In the genomic region with DNA sequence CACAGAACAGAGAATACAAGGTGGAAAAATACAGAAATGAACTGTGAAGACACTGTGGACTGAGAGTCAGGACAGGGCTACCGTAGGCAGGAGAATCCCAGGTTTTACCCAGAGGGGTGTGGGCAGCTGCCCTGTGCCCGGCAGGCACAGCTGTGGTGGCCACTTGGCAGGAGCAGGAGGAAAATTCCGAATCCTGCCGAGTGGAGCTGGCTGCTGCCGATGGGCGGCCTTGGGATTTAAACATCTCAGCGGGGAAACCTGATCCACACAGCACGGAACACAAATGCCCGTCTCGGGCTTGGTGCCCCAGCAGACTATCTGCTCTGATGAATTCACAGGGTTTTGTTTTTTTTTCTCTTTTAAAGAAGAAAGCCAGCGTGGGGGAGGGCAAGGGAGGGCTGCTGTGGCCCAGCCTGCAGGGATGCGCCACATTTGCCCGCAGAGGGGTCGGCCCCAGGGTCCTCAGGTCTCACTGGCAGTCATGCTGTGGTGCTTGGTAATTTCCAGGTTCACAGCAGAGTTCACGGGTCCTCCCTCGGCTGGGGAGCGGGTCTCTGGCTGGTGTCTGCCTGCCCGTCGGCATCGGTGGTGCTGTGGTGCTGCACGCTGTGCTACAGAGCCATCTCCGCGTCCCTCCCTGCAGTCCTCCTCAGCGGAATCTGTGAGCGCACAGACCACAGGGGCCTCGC, we compare ENCODE assay signal across 12 cellular contexts. TPM values are rescaled to one million over a fixed set of nuclear protein-coding genes. Genes with fewer than 3 reads are reported as not detected.
DNase-seq lines count a peak whose midpoint lies in the region; ATAC-seq and TF ChIP-seq lines count a peak whose summit lies in the region.
"Had no signal": no experiment of that assay in that cellular context is flagged by ENCODE, and none has a peak within 500 bp of the region (broad histone marks: within the 10 kb centered on the region; RNA-seq: fewer than 3 reads in every experiment).

No MANE protein-coding gene starts in this region.

- 0 out of 2 replicates have a peak overlapping the region, but pooled peaks have one; percentile 60 for H3K27ac Mint-ChIP-seq in WTC11

- no peak for ATAC-seq in WTC11
- ATAC-seq in gastroesophageal sphincter = no peak
- no peak for ATAC-seq in GM18907 (IDR thresholded peaks at IDR 0.05; ENCODE audit: unreplicated experiment)
- ATAC-seq: A549 had no signal

- no peak overlapping the region for H3K4me3 Mint-ChIP-seq in WTC11

- no peak for TF ChIP-seq CTCF in WTC11 (IDR thresholded peaks at IDR 0.05)
- TF ChIP-seq CTCF in gastroesophageal sphincter (IDR thresholded peaks at IDR 0.05) = no peak
- TF ChIP-seq CTCF in spleen (IDR thresholded peaks at IDR 0.05 in 8 of 11, conservative IDR thresholded peaks at IDR 0.05 in 3 of 11) = no peak
- TF ChIP-seq CTCF in transverse colon (IDR thresholded peaks at IDR 0.05) = no peak

- H3K36me3 ChIP-seq in gastroesophageal sphincter = peaks cover 0 to 14% of the 10 kb centered on the region in 2 donors
- H3K36me3 ChIP-seq in spleen = peaks cover 0 to 43% (median 8%) of the 10 kb centered on the region in 6 donors
- H3K36me3 ChIP-seq in transverse colon = no peaks in the 10 kb centered on the region

- TF ChIP-seq POLR2A in gastroesophageal sphincter (IDR thresholded peaks at IDR 0.05) (no peak), spleen (IDR thresholded peaks at IDR 0.05) (no peak), transverse colon (IDR thresholded peaks at IDR 0.05) (no peak)

- peaks cover 6 to 92% (median 87%) of the 10 kb centered on the region in 3 donors for H3K4me1 ChIP-seq in gastroesophageal sphincter
- peaks cover 87 to 98% (median 89%) of the 10 kb centered on the region in 6 donors for H3K4me1 ChIP-seq in spleen
- peaks cover 59 to 71% (median 69%) of the 10 kb centered on the region in 4 donors for H3K4me1 ChIP-seq in transverse colon

- TF ChIP-seq EP300 in gastroesophageal sphincter (IDR thresholded peaks at IDR 0.05) (no peak), transverse colon (IDR thresholded peaks at IDR 0.05; ENCODE audit: low read depth) (no peak)

- no peaks in the 10 kb centered on the region; the same call in 1 of the 2 replicates for H3K36me3 Mint-ChIP-seq in WTC11

- in situ Hi-C loops in transverse colon (cut with MboI; ENCODE audit: low pct_ligation_motif_present in 1 of 4, low pct_unique_long_range_greater_than_20kb in 1 of 4, low sequenced_read_pairs in 3 of 4) = loop anchor here in 1 of 4 donors (25.0 kb wide), 1 partner anchor 109 kb away; no protein-coding TSS in a partner anchor

- H3K9me3 ChIP-seq in gastroesophageal sphincter = no peaks in the 10 kb centered on the region
- H3K9me3 ChIP-seq in spleen = no peaks in the 10 kb centered on the region
- H3K9me3 ChIP-seq in transverse colon = no peaks in the 10 kb centered on the region
- H3K9me3 ChIP-seq: A549 had no signal

- H3K27ac ChIP-seq in gastroesophageal sphincter = peak overlapping the region in 3 of 4 donors; percentile 72 to 87 (median 87)
- peak overlapping the region in 6 of 8 donors; percentile 77 to 92 (median 86) for H3K27ac ChIP-seq in spleen
- H3K27ac ChIP-seq in transverse colon = peak overlapping the region in 1 of 4 donors; percentile 82
- H3K27ac ChIP-seq: SK-N-MC had no signal

- H3K4me3 ChIP-seq in gastroesophageal sphincter (no peak overlapping the region), spleen (no peak overlapping the region), transverse colon (no peak overlapping the region)
- H3K4me3 ChIP-seq: A549, SK-N-MC had no signal

- no peaks in the 10 kb centered on the region for H3K27me3 Mint-ChIP-seq in WTC11 (ENCODE audit: low read depth)

- DNase-seq in NCI-H2227 (lab: John Stamatoyannopoulos, UW; ENCODE audit: unreplicated experiment) (peak; percentile 13), NCI-H2227 treated with DMSO at 0.1 percent for 48 hours (lab: John Stamatoyannopoulos, UW) (no peak), WTC11 (ENCODE audit: low spot score) (no peak), spleen (no peak), transverse colon (no peak)
- no peak for DNase-seq in activated effector memory CD4-positive, alpha-beta T cell treated with Interleukin-2 at 50 U/mL for 16 hours
- DNase-seq: activated effector memory CD4-positive, alpha-beta T cell treated with anti-CD3 and anti-CD28 coated beads, Interleukin-2, amount 50 U/mL, for 16 hours; NCI-H1105 had no signal

- CTCF ChIA-PET in WTC11 (lab: Charles Lee) = interaction anchor here (0.8 kb wide), 1 partner anchor 105 kb away, joined by 3 read pairs; no protein-coding TSS in a partner anchor

- 66 to 75% methylated on average over 2 to 11 of the region's 26 CpGs for WGBS in gastroesophageal sphincter (ENCODE audit: low coverage in 1 of 2), 2 donors
- 80 to 92% (median 90%) methylated on average over 18 to 26 of the region's 26 CpGs for WGBS in spleen, 5 donors
- 94% methylated on average over 26 of the region's 26 CpGs; no CpG with 5 or more reads in 1 of the 2 donors for WGBS in transverse colon (ENCODE audit: low coverage in 1 of 2), 2 donors

- H3K27me3 ChIP-seq in gastroesophageal sphincter (no peaks in the 10 kb centered on the region), spleen (replicated peaks in 1 of 7) (no peaks in the 10 kb centered on the region), transverse colon (no peaks in the 10 kb centered on the region)

- POLR2A ChIA-PET in WTC11 (lab: Charles Lee) = no interaction called here

- no peaks in the 10 kb centered on the region for H3K9me3 Mint-ChIP-seq in WTC11

- peaks cover 36% of the 10 kb centered on the region for H3K4me1 Mint-ChIP-seq in WTC11

- intact Hi-C loops in spleen (cut with DNase I; ENCODE audit: low total_unique reads) = no loop called here
- intact Hi-C loops in transverse colon (cut with DNase I; ENCODE audit: low total_unique reads) = loop anchor here (2.0 kb wide), 1 partner anchor 29 kb away; the partner anchor contains the start of gene SH3GL1

TF ChIP-seq in WTC11, 78 proteins besides CTCF, POLR2A, EP300 and RAD21 (continues in another document):
- TF ChIP-seq ETV6 (CRISPR knock-in tag; IDR thresholded peaks at IDR 0.05) (no peak), ZNF425 (CRISPR knock-in tag; conservative IDR thresholded peaks at IDR 0.05) (no peak), E2F1 (CRISPR knock-in tag; IDR thresholded peaks at IDR 0.05) (no peak), ZNF121 (CRISPR knock-in tag; IDR thresholded peaks at IDR 0.05) (no peak), ZNF317 (CRISPR knock-in tag; IDR thresholded peaks at IDR 0.05; ENCODE audit: borderline replicate concordance, low read depth) (no peak)
- TF ChIP-seq, protein P1, sequence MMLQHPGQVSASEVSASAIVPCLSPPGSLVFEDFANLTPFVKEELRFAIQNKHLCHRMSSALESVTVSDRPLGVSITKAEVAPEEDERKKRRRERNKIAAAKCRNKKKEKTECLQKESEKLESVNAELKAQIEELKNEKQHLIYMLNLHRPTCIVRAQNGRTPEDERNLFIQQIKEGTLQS (CRISPR knock-in tag; conservative IDR thresholded peaks at IDR 0.05) = no peak

RNA-seq across cellular contexts. Expression of gene MPND, which starts 28.0 kb away (rescaled TPM):
- total RNA-seq in WTC11 (2021) (28.3 to 37.7 TPM (median 37.4 TPM) in 3 replicates), gastroesophageal sphincter (1 to 10 TPM; 4.7 to 7.5 (median 6.0) TPM), spleen (10 to 100 TPM in 4 of 7 donors, 1 to 10 TPM in 3; 6.4 to 24.2 (median 13.8) TPM), transverse colon (10 to 100 TPM; 16.5 to 96.5 (median 33.7) TPM)
- 10 to 100 TPM; 17.1 to 24.0 (median 17.9) TPM for polyA plus RNA-seq in spleen

RNA-seq across cellular contexts. Expression of gene SH3GL1, which starts 29.0 kb away (rescaled TPM):
- total RNA-seq in WTC11 (2021) (89.4 to 109 TPM (median 89.7 TPM) in 3 replicates), gastroesophageal sphincter (10 to 100 TPM; 48.2 to 67.7 (median 53.0) TPM), spleen (10 to 100 TPM; 37.2 to 77.4 (median 66.2) TPM), transverse colon (10 to 100 TPM; 16.5 to 63.2 (median 34.2) TPM)
- 10 to 100 TPM; 26.1 to 44.0 (median 31.3) TPM for polyA plus RNA-seq in spleen

RNA-seq across cellular contexts. Expression of gene CHAF1A, which starts 31.1 kb away (rescaled TPM):
- total RNA-seq in WTC11 (2021) = 126 to 161 TPM (median 137 TPM) in 3 replicates
- 10 to 100 TPM in 1 of 4 donors, 1 to 10 TPM in 3; 2.4 to 11.9 (median 7.4) TPM for total RNA-seq in gastroesophageal sphincter
- total RNA-seq in spleen = 10 to 100 TPM in 5 of 7 donors, 1 to 10 TPM in 2; 9.4 to 17.9 (median 10.6) TPM
- polyA plus RNA-seq in spleen = 1 to 10 TPM; 3.8 to 7.4 (median 5.7) TPM
- 10 to 100 TPM in 2 of 4 donors, 1 to 10 TPM in 2; 8.5 to 28.9 (median 11.1) TPM for total RNA-seq in transverse colon

RNA-seq across cellular contexts. Expression of gene STAP2, which starts 32.7 kb away (rescaled TPM):
- total RNA-seq in WTC11 (2021) = 18.2 to 21.1 TPM (median 20.2 TPM) in 3 replicates
- 1 to 10 TPM in 3 of 4 donors, not detected in 1; 1.4 to 5.6 (median 4.9) TPM for total RNA-seq in gastroesophageal sphincter
- 1 to 10 TPM in 4 of 7 donors, under 1 TPM in 2, not detected in 1; 0.79 to 5.1 (median 1.6) TPM for total RNA-seq in spleen
- polyA plus RNA-seq in spleen = 1 to 10 TPM; 2.1 to 2.9 (median 2.5) TPM
- total RNA-seq in transverse colon = 100 to 1,000 TPM; 146 to 680 (median 245) TPM
